1 cellular context compared by ENCODE assay signal in genomic region chr2:218238896-218239295, GRCh38.
TF ChIP-seq lines count a peak whose summit lies in the region.

No MANE protein-coding gene starts in this region.

TF ChIP-seq in GM12878, 131 proteins besides CTCF, POLR2A, EP300 and RAD21:
- TF ChIP-seq, protein P1, sequence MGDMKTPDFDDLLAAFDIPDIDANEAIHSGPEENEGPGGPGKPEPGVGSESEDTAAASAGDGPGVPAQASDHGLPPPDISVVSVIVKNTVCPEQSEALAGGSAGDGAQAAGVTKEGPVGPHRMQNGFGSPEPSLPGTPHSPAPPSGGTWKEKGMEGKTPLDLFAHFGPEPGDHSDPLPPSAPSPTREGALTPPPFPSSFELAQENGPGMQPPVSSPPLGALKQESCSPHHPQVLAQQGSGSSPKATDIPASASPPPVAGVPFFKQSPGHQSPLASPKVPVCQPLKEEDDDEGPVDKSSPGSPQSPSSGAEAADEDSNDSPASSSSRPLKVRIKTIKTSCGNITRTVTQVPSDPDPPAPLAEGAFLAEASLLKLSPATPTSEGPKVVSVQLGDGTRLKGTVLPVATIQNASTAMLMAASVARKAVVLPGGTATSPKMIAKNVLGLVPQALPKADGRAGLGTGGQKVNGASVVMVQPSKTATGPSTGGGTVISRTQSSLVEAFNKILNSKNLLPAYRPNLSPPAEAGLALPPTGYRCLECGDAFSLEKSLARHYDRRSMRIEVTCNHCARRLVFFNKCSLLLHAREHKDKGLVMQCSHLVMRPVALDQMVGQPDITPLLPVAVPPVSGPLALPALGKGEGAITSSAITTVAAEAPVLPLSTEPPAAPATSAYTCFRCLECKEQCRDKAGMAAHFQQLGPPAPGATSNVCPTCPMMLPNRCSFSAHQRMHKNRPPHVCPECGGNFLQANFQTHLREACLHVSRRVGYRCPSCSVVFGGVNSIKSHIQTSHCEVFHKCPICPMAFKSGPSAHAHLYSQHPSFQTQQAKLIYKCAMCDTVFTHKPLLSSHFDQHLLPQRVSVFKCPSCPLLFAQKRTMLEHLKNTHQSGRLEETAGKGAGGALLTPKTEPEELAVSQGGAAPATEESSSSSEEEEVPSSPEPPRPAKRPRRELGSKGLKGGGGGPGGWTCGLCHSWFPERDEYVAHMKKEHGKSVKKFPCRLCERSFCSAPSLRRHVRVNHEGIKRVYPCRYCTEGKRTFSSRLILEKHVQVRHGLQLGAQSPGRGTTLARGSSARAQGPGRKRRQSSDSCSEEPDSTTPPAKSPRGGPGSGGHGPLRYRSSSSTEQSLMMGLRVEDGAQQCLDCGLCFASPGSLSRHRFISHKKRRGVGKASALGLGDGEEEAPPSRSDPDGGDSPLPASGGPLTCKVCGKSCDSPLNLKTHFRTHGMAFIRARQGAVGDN (IDR thresholded peaks at IDR 0.05) = no peak
- no peak for TF ChIP-seq TBL1XR1 (IDR thresholded peaks at IDR 0.05; ENCODE audit: low read depth, low read length)
- TF ChIP-seq ASH2L (IDR thresholded peaks at IDR 0.05; ENCODE audit: borderline replicate concordance, low read depth) = no peak
- 0 out of 2 replicates have a peak, but pooled peaks have one; percentile 38 for TF ChIP-seq POLR2AphosphoS5 (IDR thresholded peaks at IDR 0.05; ENCODE audit: low read length)
- no peak for TF ChIP-seq TCF12 (IDR thresholded peaks at IDR 0.05; ENCODE audit: low read depth, low read length)
- no peak for TF ChIP-seq ZBED1 (IDR thresholded peaks at IDR 0.05; ENCODE audit: borderline replicate concordance)
- no peak for TF ChIP-seq YY1 (IDR thresholded peaks at IDR 0.05; ENCODE audit: low read depth, low read length)
- TF ChIP-seq BHLHE40 (IDR thresholded peaks at IDR 0.05; ENCODE audit: borderline replicate concordance in 1 of 2, low read depth in 2 of 2, low read length in 1 of 2) = no peak
